Comparison of ENCODE assay signal across 17 cellular contexts in the genomic region with DNA sequence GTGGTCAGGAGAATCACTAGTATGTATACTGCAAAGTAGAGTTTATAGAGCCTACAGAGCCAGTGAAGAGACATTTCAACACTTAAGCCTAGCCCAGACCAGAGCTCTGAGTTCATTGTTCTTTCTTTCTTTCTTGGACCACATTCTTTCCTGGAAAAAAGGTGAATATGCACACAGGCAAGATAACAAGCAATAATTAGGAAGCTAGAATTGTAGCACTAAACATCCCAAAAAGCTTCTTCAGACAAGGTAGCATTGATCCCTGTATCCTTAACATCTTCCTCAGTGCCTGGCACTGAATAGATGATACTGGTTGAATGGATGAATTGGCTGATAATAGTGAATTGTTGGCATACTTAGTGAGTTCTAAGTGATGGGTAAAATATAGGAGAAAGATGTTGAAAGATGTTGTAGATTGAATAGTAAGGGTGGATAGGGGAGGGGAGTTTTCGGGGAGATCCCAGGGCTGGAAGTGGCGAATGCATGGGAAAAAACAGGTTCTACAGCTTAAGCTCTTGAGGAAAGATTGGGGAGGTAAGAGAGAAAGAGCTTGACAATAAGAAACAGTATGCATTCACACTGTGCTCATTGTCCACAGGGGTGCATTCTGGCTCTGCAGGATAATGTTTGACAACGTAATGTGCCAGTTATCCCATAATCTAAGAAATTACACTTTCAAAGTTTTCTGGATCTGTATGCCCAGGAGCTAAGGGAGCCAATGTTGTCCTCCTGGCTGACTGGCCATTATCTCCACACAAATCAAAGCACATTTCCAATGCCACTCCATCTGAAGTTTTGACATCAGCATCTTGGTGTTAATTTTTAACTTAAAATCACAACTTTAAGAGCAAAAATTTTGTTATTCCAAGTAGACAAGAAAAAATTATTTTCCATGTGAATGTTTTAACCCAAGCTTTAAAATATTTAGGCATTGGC. TPM values are rescaled to one million over a fixed set of nuclear protein-coding genes. Genes with fewer than 3 reads are reported as not detected.
DNase-seq lines count a peak whose midpoint lies in the region; ATAC-seq, FAIRE-seq and TF ChIP-seq lines count a peak whose summit lies in the region.
"Had no signal": no experiment of that assay in that cellular context is flagged by ENCODE, and none has a peak within 500 bp of the region (broad histone marks: within the 10 kb centered on the region; RNA-seq: fewer than 3 reads in every experiment).

No MANE protein-coding gene starts in this region.

- DNase-seq in NCI-H510A treated with DMSO at 0.1 percent for 48 hours (lab: John Stamatoyannopoulos, UW) = peak; percentile 28
- no peak for DNase-seq in NCI-H510A (lab: John Stamatoyannopoulos, UW)
- no peak for DNase-seq in HTR-8/SVneo (ENCODE audit: insufficient read length, low spot score)
- DNase-seq in mesothelial cell of epicardium (ENCODE audit: low spot score in 2 of 2, unreplicated experiment in 2 of 2) = no peak
- DNase-seq in NCI-H524 treated with DMSO at 0.1 percent for 48 hours (lab: John Stamatoyannopoulos, UW) = no peak
- DNase-seq: 8988T; activated CD4-positive, alpha-beta T cell treated with anti-CD3 and anti-CD28 coated beads, Interleukin-2, amount 50 U/mL, for 48 hours; C1 segment of cervical spinal cord; DMS79; midbrain; NCI-H2029; NCI-H526; right cardiac atrium; stimulated activated naive CD8-positive, alpha-beta T cell treated with anti-CD3 and anti-CD28 coated beads, Interleukin-15, amount 100 ng/mL, for 72 hours had no signal

- TF ChIP-seq CTCF in mesothelial cell of epicardium (IDR thresholded peaks at IDR 0.05; ENCODE audit: unreplicated experiment) = no peak

- H3K4me1 Mint-ChIP-seq in activated T-helper 17 cell treated with anti-CD3 and anti-CD28 coated beads, Interleukin-2, amount 50 U/mL, for 72 hours = peaks cover 14% of the 10 kb centered on the region
- peaks cover 41% of the 10 kb centered on the region for H3K4me1 Mint-ChIP-seq in mesothelial cell of epicardium

- H3K36me3 Mint-ChIP-seq in activated T-helper 17 cell treated with anti-CD3 and anti-CD28 coated beads, Interleukin-2, amount 50 U/mL, for 72 hours (ENCODE audit: low read depth) = peaks cover 23% of the 10 kb centered on the region
- H3K36me3 Mint-ChIP-seq in mesothelial cell of epicardium = peaks cover 4% of the 10 kb centered on the region

- peak overlapping the region; percentile 21 for H3K27ac Mint-ChIP-seq in activated T-helper 17 cell treated with anti-CD3 and anti-CD28 coated beads, Interleukin-2, amount 50 U/mL, for 72 hours
- H3K27ac Mint-ChIP-seq in mesothelial cell of epicardium = peak overlapping the region; percentile 55

- no peaks in the 10 kb centered on the region for H3K9me3 Mint-ChIP-seq in activated T-helper 17 cell treated with anti-CD3 and anti-CD28 coated beads, Interleukin-2, amount 50 U/mL, for 72 hours
- no peaks in the 10 kb centered on the region for H3K9me3 Mint-ChIP-seq in mesothelial cell of epicardium
- H3K9me3 Mint-ChIP-seq: stimulated activated naive CD8-positive, alpha-beta T cell treated with anti-CD3 and anti-CD28 coated beads, Interleukin-15, amount 100 ng/mL, for 72 hours had no signal

- no peak for ATAC-seq in activated T-helper 17 cell treated with anti-CD3 and anti-CD28 coated beads, Interleukin-2, amount 50 U/mL, for 72 hours (replicated peaks)
- ATAC-seq in SK-N-SH treated with all-trans-retinoic acid at 6 μM for 48 hours = no peak
- ATAC-seq in GM18498 (IDR thresholded peaks at IDR 0.05; ENCODE audit: unreplicated experiment) = no peak
- ATAC-seq: right cardiac atrium; stimulated activated naive CD8-positive, alpha-beta T cell treated with anti-CD3 and anti-CD28 coated beads, Interleukin-15, amount 100 ng/mL, for 72 hours had no signal

- H3K4me3 Mint-ChIP-seq in activated T-helper 17 cell treated with anti-CD3 and anti-CD28 coated beads, Interleukin-2, amount 50 U/mL, for 72 hours = no peak overlapping the region
- no peak overlapping the region for H3K4me3 Mint-ChIP-seq in mesothelial cell of epicardium
- H3K4me3 Mint-ChIP-seq: stimulated activated naive CD8-positive, alpha-beta T cell treated with anti-CD3 and anti-CD28 coated beads, Interleukin-15, amount 100 ng/mL, for 72 hours had no signal

- peak; percentile 23 for FAIRE-seq in HTR-8/SVneo (lab: Jason Lieb, UNC)

- no peaks in the 10 kb centered on the region for H3K27me3 Mint-ChIP-seq in activated T-helper 17 cell treated with anti-CD3 and anti-CD28 coated beads, Interleukin-2, amount 50 U/mL, for 72 hours
- H3K27me3 Mint-ChIP-seq in mesothelial cell of epicardium (ENCODE audit: low read depth) = no peaks in the 10 kb centered on the region
- H3K27me3 Mint-ChIP-seq: stimulated activated naive CD8-positive, alpha-beta T cell treated with anti-CD3 and anti-CD28 coated beads, Interleukin-15, amount 100 ng/mL, for 72 hours had no signal

TF ChIP-seq in SK-N-SH treated with all-trans-retinoic acid at 6 μM for 48 hours, 23 proteins besides CTCF, POLR2A, EP300 and RAD21:
- TF ChIP-seq TSHZ2 (CRISPR knock-in tag; IDR thresholded peaks at IDR 0.05) (no peak), TOX (CRISPR knock-in tag; IDR thresholded peaks at IDR 0.05; ENCODE audit: borderline replicate concordance) (no peak), ZNF8 (CRISPR knock-in tag; IDR thresholded peaks at IDR 0.05) (no peak)
TF ChIP-seq in SK-N-SH treated with all-trans-retinoic acid at 6 μM for 48 hours: peak in this region for 0.

RNA-seq across cellular contexts. Expression of gene TUBD1, which starts 35.6 kb away (rescaled TPM):
- 10 to 100 TPM; 12.8 to 18.1 TPM for total RNA-seq in activated T-helper 17 cell treated with anti-CD3 and anti-CD28 coated beads, Interleukin-2, amount 50 U/mL, for 72 hours
- 10.5 to 13.9 TPM (median 13.0 TPM) in 3 replicates for total RNA-seq in mesothelial cell of epicardium

RNA-seq across cellular contexts. Expression of gene RPS6KB1, which starts 35.8 kb away (rescaled TPM):
- total RNA-seq in activated T-helper 17 cell treated with anti-CD3 and anti-CD28 coated beads, Interleukin-2, amount 50 U/mL, for 72 hours = 10 to 100 TPM; 55.2 to 79.8 TPM
- total RNA-seq in mesothelial cell of epicardium = 42.3 to 49.9 TPM (median 42.8 TPM) in 3 replicates
